Comparison of ENCODE assay signal across 8 cellular contexts in the genomic region with DNA sequence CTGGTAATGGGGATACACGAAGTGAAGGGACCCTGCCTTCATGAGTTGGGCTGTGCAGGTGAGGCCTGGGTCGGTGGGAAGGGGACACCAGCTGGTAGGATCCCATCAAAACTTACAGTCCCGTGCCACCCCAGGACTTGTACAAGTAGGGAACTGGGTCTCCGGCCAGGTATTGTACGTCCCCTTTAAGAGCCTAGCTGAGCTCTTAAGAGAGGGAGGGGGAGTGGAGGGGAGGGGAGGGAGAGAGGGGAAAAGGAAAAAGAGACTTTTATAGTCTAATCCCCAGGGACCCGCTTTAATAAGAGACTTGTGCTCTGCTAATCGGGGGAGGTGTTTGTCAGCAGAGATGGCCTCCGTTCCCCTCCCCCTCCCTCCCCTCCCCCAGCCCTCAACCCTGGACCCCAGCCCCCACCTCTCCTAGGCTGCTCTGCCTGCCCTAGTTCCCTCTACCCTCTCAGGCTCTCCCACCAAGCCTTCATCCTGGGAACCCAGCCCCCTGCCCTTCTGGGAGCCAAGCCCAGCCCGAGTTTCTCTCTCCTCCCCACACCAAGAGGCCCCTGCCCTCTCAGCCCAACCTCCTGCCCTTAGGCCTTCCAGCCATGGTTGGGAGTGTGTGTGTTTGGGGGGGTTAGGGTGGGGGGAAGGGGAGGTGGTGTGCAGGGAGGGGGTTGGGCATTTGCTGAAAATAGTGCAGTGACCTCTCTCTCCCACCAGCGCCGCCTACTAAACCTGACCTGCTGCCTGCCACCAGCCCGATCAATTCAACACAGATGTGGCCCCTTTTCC. TPM values are rescaled to one million over a fixed set of nuclear protein-coding genes. Genes with fewer than 3 reads are reported as not detected.
DNase-seq lines count a peak whose midpoint lies in the region; ATAC-seq, FAIRE-seq and TF ChIP-seq lines count a peak whose summit lies in the region.

No MANE protein-coding gene starts in this region.

- H3K9me3 Mint-ChIP-seq in natural killer cell = no peaks in the 10 kb centered on the region

- peaks cover 34 to 42% of the 10 kb centered on the region in 2 donors for H3K4me1 Mint-ChIP-seq in natural killer cell

- peak; percentile 51 for DNase-seq in D721Med (ENCODE audit: insufficient read length, low spot score)
- peak; percentile 83 for DNase-seq in NCI-H2107 treated with DMSO at 0.1 percent for 48 hours (lab: John Stamatoyannopoulos, UW; ENCODE audit: unreplicated experiment)
- peak; percentile 76 for DNase-seq in cerebellar cortex (ENCODE audit: low spot score)
- DNase-seq in natural killer cell = no peak
- DNase-seq in activated gamma-delta T cell treated with Interleukin-2 at 50 U/mL for 16 hours = no peak
- DNase-seq in NCI-H2196 treated with DMSO at 0.1 percent for 48 hours (lab: John Stamatoyannopoulos, UW; ENCODE audit: unreplicated experiment) = no peak
- DNase-seq in occipital lobe (lab: John Stamatoyannopoulos, UW) = no peak

- H3K4me3 Mint-ChIP-seq in natural killer cell = peak overlapping the region; percentile 70

- H3K27me3 Mint-ChIP-seq in natural killer cell (ENCODE audit: low read depth in 2 of 2) = no peaks in the 10 kb centered on the region

- no peak for ATAC-seq in natural killer cell
- no peak for ATAC-seq in GM19467 (IDR thresholded peaks at IDR 0.05; ENCODE audit: unreplicated experiment)

- FAIRE-seq in D721Med (lab: Jason Lieb, UNC) = no peak

- H3K27ac Mint-ChIP-seq in natural killer cell = peak overlapping the region; percentile 6 to 15

- intact Hi-C loops in natural killer cell (cut with micrococcal nuclease) = no loop called here

- TF ChIP-seq CTCF in D721Med (IDR thresholded peaks at IDR 0.05; ENCODE audit: insufficient read depth, missing control alignments) (no peak), natural killer cell (IDR thresholded peaks at IDR 0.05) (no peak)

- H3K36me3 Mint-ChIP-seq in natural killer cell = no peaks in the 10 kb centered on the region

RNA-seq across cellular contexts. Expression of gene GDF11, which starts 2.6 kb away (rescaled TPM):
- total RNA-seq in natural killer cell (10 to 100 TPM in 2 of 3 donors, 1 to 10 TPM in 1; 9.2 to 12.1 (median 10.2) TPM), occipital lobe (6.6 TPM)

RNA-seq across cellular contexts. Expression of gene CD63, which starts 16.7 kb away (rescaled TPM):
- 100 to 1,000 TPM; 296 to 441 (median 319) TPM for total RNA-seq in natural killer cell
- 187 TPM for total RNA-seq in occipital lobe

RNA-seq across cellular contexts. Expression of gene RDH5, which starts 25.4 kb away (rescaled TPM):
- total RNA-seq in natural killer cell (10 to 100 TPM in 2 of 3 donors, 1 to 10 TPM in 1; 9.6 to 19.0 (median 10.1) TPM), occipital lobe (6.6 TPM)

RNA-seq across cellular contexts. Expression of gene BLOC1S1, which starts 29.7 kb away (rescaled TPM):
- total RNA-seq in natural killer cell (10 to 100 TPM; 75.8 to 83.7 (median 81.0) TPM), occipital lobe (46.0 TPM)

RNA-seq across cellular contexts. Expression of gene ITGA7, which starts 37.9 kb away (rescaled TPM):
- total RNA-seq in natural killer cell (1 to 10 TPM; 2.8 to 4.6 (median 4.3) TPM), occipital lobe (6.2 TPM)

Comparison
In these comparisons a context has a peak if more than half of its experiments do, and no peak if none do; other contexts are left out.
1. DNase-seq: peak in D721Med (single experiment), NCI-H2107 treated with DMSO at 0.1 percent for 48 hours (single experiment) and cerebellar cortex (single experiment); none in natural killer cell (single experiment), activated gamma-delta T cell treated with Interleukin-2 at 50 U/mL for 16 hours (single experiment), NCI-H2196 treated with DMSO at 0.1 percent for 48 hours (single experiment) and occipital lobe (single experiment).